Comparison of ENCODE assay signal across 1 cellular context in the genomic region with DNA sequence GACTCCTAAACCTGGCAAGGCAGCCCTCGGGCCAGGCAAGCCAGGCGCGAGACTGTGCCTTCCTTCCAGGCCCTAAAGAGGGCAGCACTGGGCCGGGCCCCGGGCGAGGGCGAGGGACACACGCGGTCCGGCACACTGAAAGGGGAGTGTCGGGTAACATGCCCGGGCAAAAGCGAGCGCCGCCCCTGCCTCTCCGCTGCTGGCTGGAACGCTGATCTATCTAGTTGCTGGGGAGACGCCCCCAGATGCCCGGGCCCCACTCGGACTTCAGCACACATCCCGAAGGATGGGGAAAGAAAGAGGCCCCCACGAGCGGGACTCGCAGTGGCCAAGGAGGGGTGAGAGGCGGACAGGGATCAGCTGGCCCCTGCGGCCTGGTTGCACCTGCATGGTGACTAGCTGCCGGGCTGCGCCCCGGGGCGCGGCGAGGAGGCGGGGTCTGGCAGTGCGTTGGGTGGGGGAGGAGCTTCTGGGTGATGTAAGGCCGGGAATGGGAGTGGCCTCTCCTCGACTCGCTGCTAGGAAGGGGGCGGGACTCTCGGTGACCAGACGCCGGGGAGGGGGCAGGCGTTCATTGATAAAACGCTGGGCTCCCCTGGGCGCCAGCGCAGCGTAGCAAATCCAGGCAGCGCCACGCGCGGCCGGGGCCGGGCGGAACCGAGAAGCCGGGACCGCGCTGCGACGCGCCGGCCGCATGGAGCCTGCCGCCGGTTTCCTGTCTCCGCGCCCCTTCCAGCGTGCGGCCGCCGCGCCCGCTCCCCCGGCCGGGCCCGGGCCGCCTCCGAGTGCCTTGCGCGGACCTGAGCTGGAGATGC.
TF ChIP-seq lines count a peak whose summit lies in the region.

PLK3 (plus strand) TSS at position 608 of the 815 bp plus-strand sequence; CDS start at position 695, 87 bp downstream.

TF ChIP-seq in HepG2, 621 proteins besides CTCF, POLR2A, EP300 and RAD21 (continued from another document and continues in another):
- TF ChIP-seq GATAD1 (CRISPR knock-in tag; IDR thresholded peaks at IDR 0.05) (peak; percentile 51), SETDB1 (CRISPR knock-in tag; IDR thresholded peaks at IDR 0.05; ENCODE audit: borderline replicate concordance) (no peak), FOSL1 (CRISPR knock-in tag; IDR thresholded peaks at IDR 0.05; ENCODE audit: borderline replicate concordance) (no peak), ZNF382 (CRISPR knock-in tag; IDR thresholded peaks at IDR 0.05; ENCODE audit: borderline replicate concordance) (no peak), ZNF709 (CRISPR knock-in tag; IDR thresholded peaks at IDR 0.05) (peak; percentile 75; the same call in 1 of the 2 replicates), DNMT3B (CRISPR knock-in tag; conservative IDR thresholded peaks at IDR 0.05) (0 out of 2 replicates have a peak, but pooled peaks have one; percentile 62), ZNF331 (CRISPR knock-in tag; IDR thresholded peaks at IDR 0.05) (peak; percentile 72), SALL1 (CRISPR knock-in tag; IDR thresholded peaks at IDR 0.05) (peak; percentile 81), ZNF749 (CRISPR knock-in tag; IDR thresholded peaks at IDR 0.05; ENCODE audit: borderline replicate concordance) (0 out of 2 replicates have a peak, but pooled peaks have one; percentile 23), SATB2 (CRISPR knock-in tag; IDR thresholded peaks at IDR 0.05) (no peak), ZNF142 (CRISPR knock-in tag; IDR thresholded peaks at IDR 0.05) (no peak), ZMYM3 (CRISPR knock-in tag; IDR thresholded peaks at IDR 0.05) (peak; percentile 52; the same call in 1 of the 2 replicates), EZH2 (conservative IDR thresholded peaks at IDR 0.05; ENCODE audit: low read depth, low read length) (no peak), ZNF746 (CRISPR knock-in tag; IDR thresholded peaks at IDR 0.05) (no peak), MIER3 (CRISPR knock-in tag; IDR thresholded peaks at IDR 0.05; ENCODE audit: borderline replicate concordance) (peak; percentile 59; the same call in 1 of the 2 replicates), HDAC2 (CRISPR knock-in tag; IDR thresholded peaks at IDR 0.05) (peak; percentile 68), MEF2D (CRISPR knock-in tag; IDR thresholded peaks at IDR 0.05) (peak; percentile 65; the same call in 1 of the 2 replicates), SAP130 (CRISPR knock-in tag; IDR thresholded peaks at IDR 0.05; ENCODE audit: low read depth) (peak; percentile 91), CHCHD3 (CRISPR knock-in tag; IDR thresholded peaks at IDR 0.05) (no peak), TRIM22 (IDR thresholded peaks at IDR 0.05) (no peak), FOXM1 (CRISPR knock-in tag; IDR thresholded peaks at IDR 0.05) (no peak), ZNF766 (CRISPR knock-in tag; IDR thresholded peaks at IDR 0.05; ENCODE audit: borderline replicate concordance) (0 out of 2 replicates have a peak, but pooled peaks have one; percentile 33), ZNF282 (IDR thresholded peaks at IDR 0.05; ENCODE audit: partially characterized antibody) (no peak), ERF (CRISPR knock-in tag; IDR thresholded peaks at IDR 0.05) (peak; percentile 97), MXD4 (CRISPR knock-in tag; IDR thresholded peaks at IDR 0.05) (peak; percentile 92; the same call in 1 of the 2 replicates), ZNF577 (CRISPR knock-in tag; IDR thresholded peaks at IDR 0.05; ENCODE audit: borderline replicate concordance, low read depth) (peak; percentile 81; the same call in 1 of the 2 replicates), ATF6 (CRISPR knock-in tag; conservative IDR thresholded peaks at IDR 0.05) (0 out of 2 replicates have a peak, but pooled peaks have one; percentile 33), HOXA9 (CRISPR knock-in tag; IDR thresholded peaks at IDR 0.05; ENCODE audit: borderline replicate concordance) (peak; percentile 57; the same call in 1 of the 2 replicates), ZBED4 (CRISPR knock-in tag; IDR thresholded peaks at IDR 0.05; ENCODE audit: borderline replicate concordance) (peak; percentile 16), ZNF350 (CRISPR knock-in tag; IDR thresholded peaks at IDR 0.05; ENCODE audit: borderline replicate concordance, low read depth) (peak; percentile 91; the same call in 1 of the 2 replicates), NONO (IDR thresholded peaks at IDR 0.05) (no peak), NONO (CRISPR knock-in tag; conservative IDR thresholded peaks at IDR 0.05) (peak; percentile 95), GFI1 (CRISPR knock-in tag; IDR thresholded peaks at IDR 0.05; ENCODE audit: borderline replicate concordance) (peak; percentile 64; the same call in 1 of the 2 replicates), ZNF484 (CRISPR knock-in tag; IDR thresholded peaks at IDR 0.05; ENCODE audit: borderline replicate concordance, low read depth) (no peak), NCOA5 (CRISPR knock-in tag; IDR thresholded peaks at IDR 0.05) (no peak), TCF12 (IDR thresholded peaks at IDR 0.05) (no peak), TCF12 (CRISPR knock-in tag; IDR thresholded peaks at IDR 0.05) (peak; percentile 11; the same call in 1 of the 2 replicates), ZNF121 (CRISPR knock-in tag; IDR thresholded peaks at IDR 0.05) (peak; percentile 81), ARNTL (CRISPR knock-in tag; IDR thresholded peaks at IDR 0.05) (peak; percentile 79), TBX3 (IDR thresholded peaks at IDR 0.05; ENCODE audit: borderline replicate concordance) (peak; percentile 51; the same call in 1 of the 2 replicates), ZBTB7A (CRISPR knock-in tag; IDR thresholded peaks at IDR 0.05) (0 out of 2 replicates have a peak, but pooled peaks have one; percentile 29), ZNF530 (CRISPR knock-in tag; IDR thresholded peaks at IDR 0.05; ENCODE audit: low read depth) (no peak)
- TF ChIP-seq, protein P1, sequence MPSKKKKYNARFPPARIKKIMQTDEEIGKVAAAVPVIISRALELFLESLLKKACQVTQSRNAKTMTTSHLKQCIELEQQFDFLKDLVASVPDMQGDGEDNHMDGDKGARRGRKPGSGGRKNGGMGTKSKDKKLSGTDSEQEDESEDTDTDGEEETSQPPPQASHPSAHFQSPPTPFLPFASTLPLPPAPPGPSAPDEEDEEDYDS (CRISPR knock-in tag; IDR thresholded peaks at IDR 0.05), result peak; percentile 97
- TF ChIP-seq, protein P2, sequence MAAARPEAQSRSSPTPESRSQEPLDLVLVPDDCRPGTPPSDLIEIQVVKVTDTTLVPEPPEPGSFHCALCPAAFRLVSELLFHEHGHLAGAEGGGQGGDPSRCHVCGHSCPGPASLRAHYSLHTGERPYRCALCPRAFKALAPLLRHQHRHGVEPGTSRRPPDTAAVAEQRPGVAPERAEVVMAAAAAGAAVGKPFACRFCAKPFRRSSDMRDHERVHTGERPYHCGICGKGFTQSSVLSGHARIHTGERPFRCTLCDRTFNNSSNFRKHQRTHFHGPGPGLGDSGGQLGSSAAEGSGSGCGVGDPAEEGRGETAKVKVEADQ (CRISPR knock-in tag; IDR thresholded peaks at IDR 0.05; ENCODE audit: borderline replicate concordance), result no peak
- TF ChIP-seq, protein P3, sequence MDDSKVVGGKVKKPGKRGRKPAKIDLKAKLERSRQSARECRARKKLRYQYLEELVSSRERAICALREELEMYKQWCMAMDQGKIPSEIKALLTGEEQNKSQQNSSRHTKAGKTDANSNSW (CRISPR knock-in tag; IDR thresholded peaks at IDR 0.05; ENCODE audit: borderline replicate concordance), result no peak
- TF ChIP-seq, protein P4, sequence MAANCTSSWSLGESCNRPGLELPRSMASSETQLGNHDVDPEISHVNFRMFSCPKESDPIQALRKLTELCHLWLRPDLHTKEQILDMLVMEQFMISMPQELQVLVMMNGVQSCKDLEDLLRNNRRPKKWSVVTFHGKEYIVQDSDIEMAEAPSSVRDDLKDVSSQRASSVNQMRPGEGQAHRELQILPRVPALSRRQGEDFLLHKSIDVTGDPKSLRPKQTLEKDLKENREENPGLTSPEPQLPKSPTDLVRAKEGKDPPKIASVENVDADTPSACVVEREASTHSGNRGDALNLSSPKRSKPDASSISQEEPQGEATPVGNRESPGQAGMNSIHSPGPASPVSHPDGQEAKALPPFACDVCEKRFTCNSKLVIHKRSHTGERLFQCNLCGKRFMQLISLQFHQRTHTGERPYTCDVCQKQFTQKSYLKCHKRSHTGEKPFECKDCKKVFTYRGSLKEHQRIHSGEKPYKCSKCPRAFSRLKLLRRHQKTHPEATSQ (CRISPR knock-in tag; IDR thresholded peaks at IDR 0.05; ENCODE audit: borderline replicate concordance), result no peak
